2 cellular contexts compared by ENCODE assay signal in genomic region chr6:146388736-146389364, GRCh38.
TF ChIP-seq lines count a peak whose summit lies in the region.

No MANE protein-coding gene starts in this region.

TF ChIP-seq in GM23338, 12 proteins besides CTCF, POLR2A, EP300 and RAD21 (continued from another document):
- TF ChIP-seq ZNF462 (CRISPR knock-in tag; IDR thresholded peaks at IDR 0.05) (no peak), JUNB (IDR thresholded peaks at IDR 0.05; ENCODE audit: unreplicated experiment) (no peak), REST (IDR thresholded peaks at IDR 0.05; ENCODE audit: unreplicated experiment) (no peak), NANOG (IDR thresholded peaks at IDR 0.05; ENCODE audit: borderline replicate concordance) (no peak), POLR2AphosphoS5 (IDR thresholded peaks at IDR 0.05; ENCODE audit: low read depth) (no peak), STAT1 (IDR thresholded peaks at IDR 0.05; ENCODE audit: unreplicated experiment) (no peak), CREB1 (CRISPR knock-in tag; IDR thresholded peaks at IDR 0.05; ENCODE audit: low read depth) (no peak), EZH2phosphoT487 (IDR thresholded peaks at IDR 0.05; ENCODE audit: unreplicated experiment) (no peak), ZNF114 (CRISPR knock-in tag; IDR thresholded peaks at IDR 0.05) (no peak)
- TF ChIP-seq, protein P1, sequence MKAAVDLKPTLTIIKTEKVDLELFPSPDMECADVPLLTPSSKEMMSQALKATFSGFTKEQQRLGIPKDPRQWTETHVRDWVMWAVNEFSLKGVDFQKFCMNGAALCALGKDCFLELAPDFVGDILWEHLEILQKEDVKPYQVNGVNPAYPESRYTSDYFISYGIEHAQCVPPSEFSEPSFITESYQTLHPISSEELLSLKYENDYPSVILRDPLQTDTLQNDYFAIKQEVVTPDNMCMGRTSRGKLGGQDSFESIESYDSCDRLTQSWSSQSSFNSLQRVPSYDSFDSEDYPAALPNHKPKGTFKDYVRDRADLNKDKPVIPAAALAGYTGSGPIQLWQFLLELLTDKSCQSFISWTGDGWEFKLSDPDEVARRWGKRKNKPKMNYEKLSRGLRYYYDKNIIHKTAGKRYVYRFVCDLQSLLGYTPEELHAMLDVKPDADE (IDR thresholded peaks at IDR 0.05), result no peak
TF ChIP-seq in GM23338: peak in this region for 0.

TF ChIP-seq in WTC11, 78 proteins besides CTCF, POLR2A, EP300 and RAD21 (continued from another document):
- TF ChIP-seq ERG (CRISPR knock-in tag; IDR thresholded peaks at IDR 0.05), result no peak
- TF ChIP-seq SMAD3 (CRISPR knock-in tag; IDR thresholded peaks at IDR 0.05; ENCODE audit: borderline replicate concordance), result no peak
- TF ChIP-seq FOXP1 (CRISPR knock-in tag; IDR thresholded peaks at IDR 0.05; ENCODE audit: borderline replicate concordance), result no peak
- TF ChIP-seq, protein P2, sequence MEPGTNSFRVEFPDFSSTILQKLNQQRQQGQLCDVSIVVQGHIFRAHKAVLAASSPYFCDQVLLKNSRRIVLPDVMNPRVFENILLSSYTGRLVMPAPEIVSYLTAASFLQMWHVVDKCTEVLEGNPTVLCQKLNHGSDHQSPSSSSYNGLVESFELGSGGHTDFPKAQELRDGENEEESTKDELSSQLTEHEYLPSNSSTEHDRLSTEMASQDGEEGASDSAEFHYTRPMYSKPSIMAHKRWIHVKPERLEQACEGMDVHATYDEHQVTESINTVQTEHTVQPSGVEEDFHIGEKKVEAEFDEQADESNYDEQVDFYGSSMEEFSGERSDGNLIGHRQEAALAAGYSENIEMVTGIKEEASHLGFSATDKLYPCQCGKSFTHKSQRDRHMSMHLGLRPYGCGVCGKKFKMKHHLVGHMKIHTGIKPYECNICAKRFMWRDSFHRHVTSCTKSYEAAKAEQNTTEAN (CRISPR knock-in tag; IDR thresholded peaks at IDR 0.05), result no peak
- no peak for TF ChIP-seq ZNF263 (CRISPR knock-in tag; IDR thresholded peaks at IDR 0.05; ENCODE audit: low read depth)
- no peak for TF ChIP-seq GABPB1 (CRISPR knock-in tag; IDR thresholded peaks at IDR 0.05)
